ENCODE assay signal across 1 cellular context in the genomic region with DNA sequence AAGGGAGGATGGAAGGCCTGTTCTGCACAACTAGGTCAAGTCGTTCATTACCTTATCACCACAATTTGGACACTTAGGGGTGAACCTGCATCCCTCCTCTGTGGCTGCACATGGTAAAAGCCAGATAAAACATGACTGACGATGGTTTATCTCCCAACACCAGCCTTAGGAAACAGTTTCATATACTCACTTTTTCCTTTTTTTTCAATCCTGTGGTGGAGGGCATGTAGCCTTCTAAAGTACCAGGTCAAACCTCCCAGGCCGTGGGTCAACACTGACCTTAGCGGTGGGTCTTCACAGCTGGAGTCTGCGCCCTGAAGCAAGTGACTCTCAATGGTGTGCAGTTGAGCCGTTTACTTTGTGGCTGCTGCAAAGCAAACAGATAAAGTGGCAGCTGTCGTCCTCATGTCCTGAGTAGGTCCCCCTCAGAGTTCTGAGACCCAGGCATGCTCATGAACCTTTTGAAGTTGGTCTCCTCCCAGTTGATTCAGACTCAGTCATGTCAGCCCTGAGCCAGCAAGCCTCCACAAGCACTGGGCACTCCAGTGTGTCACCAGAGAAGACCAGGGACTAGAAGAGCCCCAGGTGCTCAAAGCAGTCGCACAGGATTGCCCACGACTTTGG.
A peak's percentile ranks its signal among the peaks of the same experiment; 100 is the strongest.
TF ChIP-seq lines count a peak whose summit lies in the region.

No MANE protein-coding gene starts in this region.

TF ChIP-seq in HepG2, 621 proteins besides CTCF, POLR2A, EP300 and RAD21 (continued from another document and continues in another):
- TF ChIP-seq, protein P1, sequence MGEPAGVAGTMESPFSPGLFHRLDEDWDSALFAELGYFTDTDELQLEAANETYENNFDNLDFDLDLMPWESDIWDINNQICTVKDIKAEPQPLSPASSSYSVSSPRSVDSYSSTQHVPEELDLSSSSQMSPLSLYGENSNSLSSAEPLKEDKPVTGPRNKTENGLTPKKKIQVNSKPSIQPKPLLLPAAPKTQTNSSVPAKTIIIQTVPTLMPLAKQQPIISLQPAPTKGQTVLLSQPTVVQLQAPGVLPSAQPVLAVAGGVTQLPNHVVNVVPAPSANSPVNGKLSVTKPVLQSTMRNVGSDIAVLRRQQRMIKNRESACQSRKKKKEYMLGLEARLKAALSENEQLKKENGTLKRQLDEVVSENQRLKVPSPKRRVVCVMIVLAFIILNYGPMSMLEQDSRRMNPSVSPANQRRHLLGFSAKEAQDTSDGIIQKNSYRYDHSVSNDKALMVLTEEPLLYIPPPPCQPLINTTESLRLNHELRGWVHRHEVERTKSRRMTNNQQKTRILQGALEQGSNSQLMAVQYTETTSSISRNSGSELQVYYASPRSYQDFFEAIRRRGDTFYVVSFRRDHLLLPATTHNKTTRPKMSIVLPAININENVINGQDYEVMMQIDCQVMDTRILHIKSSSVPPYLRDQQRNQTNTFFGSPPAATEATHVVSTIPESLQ (CRISPR knock-in tag; conservative IDR thresholded peaks at IDR 0.05) = no peak
- TF ChIP-seq ZNF230 (CRISPR knock-in tag; IDR thresholded peaks at IDR 0.05) (0 out of 2 replicates have a peak, but pooled peaks have one; percentile 42), MAF1 (CRISPR knock-in tag; IDR thresholded peaks at IDR 0.05; ENCODE audit: borderline replicate concordance) (0 out of 2 replicates have a peak, but pooled peaks have one; percentile 38), ZNF567 (CRISPR knock-in tag; IDR thresholded peaks at IDR 0.05; ENCODE audit: borderline replicate concordance) (no peak), FIP1L1 (IDR thresholded peaks at IDR 0.05; ENCODE audit: borderline replicate concordance, insufficient read depth, low read depth, low read length) (no peak), ZSCAN30 (CRISPR knock-in tag; IDR thresholded peaks at IDR 0.05) (no peak), RXRB (CRISPR knock-in tag; IDR thresholded peaks at IDR 0.05; ENCODE audit: borderline replicate concordance) (peak; percentile 89), ZNF547 (CRISPR knock-in tag; IDR thresholded peaks at IDR 0.05) (no peak), PAWR (CRISPR knock-in tag; IDR thresholded peaks at IDR 0.05; ENCODE audit: borderline replicate concordance) (no peak), FOXP1 (IDR thresholded peaks at IDR 0.05) (no peak), FOXP1 (CRISPR knock-in tag; IDR thresholded peaks at IDR 0.05) (peak; percentile 48), ZNF589 (CRISPR knock-in tag; conservative IDR thresholded peaks at IDR 0.05) (no peak), THYN1 (CRISPR knock-in tag; IDR thresholded peaks at IDR 0.05; ENCODE audit: borderline replicate concordance, low read depth) (no peak), ZFP82 (CRISPR knock-in tag; IDR thresholded peaks at IDR 0.05; ENCODE audit: borderline replicate concordance) (no peak), ZNF543 (CRISPR knock-in tag; IDR thresholded peaks at IDR 0.05) (peak; percentile 81; the same call in 1 of the 2 replicates), BRCA1 (CRISPR knock-in tag; IDR thresholded peaks at IDR 0.05) (0 out of 2 replicates have a peak, but pooled peaks have one; percentile 79), ZNF83 (CRISPR knock-in tag; IDR thresholded peaks at IDR 0.05; ENCODE audit: borderline replicate concordance) (no peak), IRX3 (CRISPR knock-in tag; IDR thresholded peaks at IDR 0.05; ENCODE audit: borderline replicate concordance, low read depth) (no peak), ATAD3A (CRISPR knock-in tag; IDR thresholded peaks at IDR 0.05) (no peak), ZNF138 (CRISPR knock-in tag; IDR thresholded peaks at IDR 0.05; ENCODE audit: low read depth) (no peak), SKI (IDR thresholded peaks at IDR 0.05; ENCODE audit: partially characterized antibody) (peak; percentile 59), ZNF282 (IDR thresholded peaks at IDR 0.05; ENCODE audit: partially characterized antibody) (no peak), RARA (CRISPR knock-in tag; IDR thresholded peaks at IDR 0.05) (peak; percentile 84), GFI1 (CRISPR knock-in tag; IDR thresholded peaks at IDR 0.05; ENCODE audit: borderline replicate concordance) (0 out of 2 replicates have a peak, but pooled peaks have one; percentile 15), ZNF644 (CRISPR knock-in tag; IDR thresholded peaks at IDR 0.05; ENCODE audit: low read depth) (peak; percentile 58; the same call in 1 of the 2 replicates), IKZF1 (IDR thresholded peaks at IDR 0.05) (no peak), FLYWCH1 (CRISPR knock-in tag; IDR thresholded peaks at IDR 0.05) (no peak), JARID2 (CRISPR knock-in tag; IDR thresholded peaks at IDR 0.05; ENCODE audit: insufficient replicate concordance) (no peak), XRCC5 (optimal IDR thresholded peaks at IDR 0.05; ENCODE audit: low read length) (peak; percentile 63), NONO (IDR thresholded peaks at IDR 0.05) (no peak), NONO (CRISPR knock-in tag; conservative IDR thresholded peaks at IDR 0.05) (no peak; the same call in 1 of the 2 replicates), NFKB2 (CRISPR knock-in tag; IDR thresholded peaks at IDR 0.05; ENCODE audit: borderline replicate concordance) (no peak; the same call in 1 of the 2 replicates)
- TF ChIP-seq, protein P2, sequence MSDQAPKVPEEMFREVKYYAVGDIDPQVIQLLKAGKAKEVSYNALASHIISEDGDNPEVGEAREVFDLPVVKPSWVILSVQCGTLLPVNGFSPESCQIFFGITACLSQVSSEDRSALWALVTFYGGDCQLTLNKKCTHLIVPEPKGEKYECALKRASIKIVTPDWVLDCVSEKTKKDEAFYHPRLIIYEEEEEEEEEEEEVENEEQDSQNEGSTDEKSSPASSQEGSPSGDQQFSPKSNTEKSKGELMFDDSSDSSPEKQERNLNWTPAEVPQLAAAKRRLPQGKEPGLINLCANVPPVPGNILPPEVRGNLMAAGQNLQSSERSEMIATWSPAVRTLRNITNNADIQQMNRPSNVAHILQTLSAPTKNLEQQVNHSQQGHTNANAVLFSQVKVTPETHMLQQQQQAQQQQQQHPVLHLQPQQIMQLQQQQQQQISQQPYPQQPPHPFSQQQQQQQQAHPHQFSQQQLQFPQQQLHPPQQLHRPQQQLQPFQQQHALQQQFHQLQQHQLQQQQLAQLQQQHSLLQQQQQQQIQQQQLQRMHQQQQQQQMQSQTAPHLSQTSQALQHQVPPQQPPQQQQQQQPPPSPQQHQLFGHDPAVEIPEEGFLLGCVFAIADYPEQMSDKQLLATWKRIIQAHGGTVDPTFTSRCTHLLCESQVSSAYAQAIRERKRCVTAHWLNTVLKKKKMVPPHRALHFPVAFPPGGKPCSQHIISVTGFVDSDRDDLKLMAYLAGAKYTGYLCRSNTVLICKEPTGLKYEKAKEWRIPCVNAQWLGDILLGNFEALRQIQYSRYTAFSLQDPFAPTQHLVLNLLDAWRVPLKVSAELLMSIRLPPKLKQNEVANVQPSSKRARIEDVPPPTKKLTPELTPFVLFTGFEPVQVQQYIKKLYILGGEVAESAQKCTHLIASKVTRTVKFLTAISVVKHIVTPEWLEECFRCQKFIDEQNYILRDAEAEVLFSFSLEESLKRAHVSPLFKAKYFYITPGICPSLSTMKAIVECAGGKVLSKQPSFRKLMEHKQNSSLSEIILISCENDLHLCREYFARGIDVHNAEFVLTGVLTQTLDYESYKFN (CRISPR knock-in tag; conservative IDR thresholded peaks at IDR 0.05) = peak; percentile 86
- TF ChIP-seq, protein P3, sequence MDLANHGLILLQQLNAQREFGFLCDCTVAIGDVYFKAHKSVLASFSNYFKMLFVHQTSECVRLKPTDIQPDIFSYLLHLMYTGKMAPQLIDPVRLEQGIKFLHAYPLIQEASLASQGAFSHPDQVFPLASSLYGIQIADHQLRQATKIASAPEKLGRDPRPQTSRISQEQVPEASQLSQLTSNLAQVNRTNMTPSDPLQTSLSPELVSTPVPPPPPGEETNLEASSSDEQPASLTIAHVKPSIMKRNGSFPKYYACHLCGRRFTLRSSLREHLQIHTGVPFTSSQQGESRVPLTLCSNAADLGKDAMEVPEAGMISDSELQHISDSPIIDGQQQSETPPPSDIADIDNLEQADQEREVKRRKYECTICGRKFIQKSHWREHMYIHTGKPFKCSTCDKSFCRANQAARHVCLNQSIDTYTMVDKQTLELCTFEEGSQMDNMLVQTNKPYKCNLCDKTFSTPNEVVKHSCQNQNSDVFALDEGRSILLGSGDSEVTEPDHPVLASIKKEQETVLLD (CRISPR knock-in tag; IDR thresholded peaks at IDR 0.05; ENCODE audit: low read depth) = no peak
- TF ChIP-seq, protein P4, sequence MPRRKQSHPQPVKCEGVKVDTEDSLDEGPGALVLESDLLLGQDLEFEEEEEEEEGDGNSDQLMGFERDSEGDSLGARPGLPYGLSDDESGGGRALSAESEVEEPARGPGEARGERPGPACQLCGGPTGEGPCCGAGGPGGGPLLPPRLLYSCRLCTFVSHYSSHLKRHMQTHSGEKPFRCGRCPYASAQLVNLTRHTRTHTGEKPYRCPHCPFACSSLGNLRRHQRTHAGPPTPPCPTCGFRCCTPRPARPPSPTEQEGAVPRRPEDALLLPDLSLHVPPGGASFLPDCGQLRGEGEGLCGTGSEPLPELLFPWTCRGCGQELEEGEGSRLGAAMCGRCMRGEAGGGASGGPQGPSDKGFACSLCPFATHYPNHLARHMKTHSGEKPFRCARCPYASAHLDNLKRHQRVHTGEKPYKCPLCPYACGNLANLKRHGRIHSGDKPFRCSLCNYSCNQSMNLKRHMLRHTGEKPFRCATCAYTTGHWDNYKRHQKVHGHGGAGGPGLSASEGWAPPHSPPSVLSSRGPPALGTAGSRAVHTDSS (CRISPR knock-in tag; conservative IDR thresholded peaks at IDR 0.05) = no peak
- TF ChIP-seq, protein P5, sequence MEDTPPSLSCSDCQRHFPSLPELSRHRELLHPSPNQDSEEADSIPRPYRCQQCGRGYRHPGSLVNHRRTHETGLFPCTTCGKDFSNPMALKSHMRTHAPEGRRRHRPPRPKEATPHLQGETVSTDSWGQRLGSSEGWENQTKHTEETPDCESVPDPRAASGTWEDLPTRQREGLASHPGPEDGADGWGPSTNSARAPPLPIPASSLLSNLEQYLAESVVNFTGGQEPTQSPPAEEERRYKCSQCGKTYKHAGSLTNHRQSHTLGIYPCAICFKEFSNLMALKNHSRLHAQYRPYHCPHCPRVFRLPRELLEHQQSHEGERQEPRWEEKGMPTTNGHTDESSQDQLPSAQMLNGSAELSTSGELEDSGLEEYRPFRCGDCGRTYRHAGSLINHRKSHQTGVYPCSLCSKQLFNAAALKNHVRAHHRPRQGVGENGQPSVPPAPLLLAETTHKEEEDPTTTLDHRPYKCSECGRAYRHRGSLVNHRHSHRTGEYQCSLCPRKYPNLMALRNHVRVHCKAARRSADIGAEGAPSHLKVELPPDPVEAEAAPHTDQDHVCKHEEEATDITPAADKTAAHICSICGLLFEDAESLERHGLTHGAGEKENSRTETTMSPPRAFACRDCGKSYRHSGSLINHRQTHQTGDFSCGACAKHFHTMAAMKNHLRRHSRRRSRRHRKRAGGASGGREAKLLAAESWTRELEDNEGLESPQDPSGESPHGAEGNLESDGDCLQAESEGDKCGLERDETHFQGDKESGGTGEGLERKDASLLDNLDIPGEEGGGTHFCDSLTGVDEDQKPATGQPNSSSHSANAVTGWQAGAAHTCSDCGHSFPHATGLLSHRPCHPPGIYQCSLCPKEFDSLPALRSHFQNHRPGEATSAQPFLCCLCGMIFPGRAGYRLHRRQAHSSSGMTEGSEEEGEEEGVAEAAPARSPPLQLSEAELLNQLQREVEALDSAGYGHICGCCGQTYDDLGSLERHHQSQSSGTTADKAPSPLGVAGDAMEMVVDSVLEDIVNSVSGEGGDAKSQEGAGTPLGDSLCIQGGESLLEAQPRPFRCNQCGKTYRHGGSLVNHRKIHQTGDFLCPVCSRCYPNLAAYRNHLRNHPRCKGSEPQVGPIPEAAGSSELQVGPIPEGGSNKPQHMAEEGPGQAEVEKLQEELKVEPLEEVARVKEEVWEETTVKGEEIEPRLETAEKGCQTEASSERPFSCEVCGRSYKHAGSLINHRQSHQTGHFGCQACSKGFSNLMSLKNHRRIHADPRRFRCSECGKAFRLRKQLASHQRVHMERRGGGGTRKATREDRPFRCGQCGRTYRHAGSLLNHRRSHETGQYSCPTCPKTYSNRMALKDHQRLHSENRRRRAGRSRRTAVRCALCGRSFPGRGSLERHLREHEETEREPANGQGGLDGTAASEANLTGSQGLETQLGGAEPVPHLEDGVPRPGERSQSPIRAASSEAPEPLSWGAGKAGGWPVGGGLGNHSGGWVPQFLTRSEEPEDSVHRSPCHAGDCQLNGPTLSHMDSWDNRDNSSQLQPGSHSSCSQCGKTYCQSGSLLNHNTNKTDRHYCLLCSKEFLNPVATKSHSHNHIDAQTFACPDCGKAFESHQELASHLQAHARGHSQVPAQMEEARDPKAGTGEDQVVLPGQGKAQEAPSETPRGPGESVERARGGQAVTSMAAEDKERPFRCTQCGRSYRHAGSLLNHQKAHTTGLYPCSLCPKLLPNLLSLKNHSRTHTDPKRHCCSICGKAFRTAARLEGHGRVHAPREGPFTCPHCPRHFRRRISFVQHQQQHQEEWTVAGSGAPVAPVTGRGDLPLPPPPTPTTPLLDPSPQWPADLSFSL (CRISPR knock-in tag; IDR thresholded peaks at IDR 0.05) = peak; percentile 37; the same call in 1 of the 2 replicates
- TF ChIP-seq, protein P6, sequence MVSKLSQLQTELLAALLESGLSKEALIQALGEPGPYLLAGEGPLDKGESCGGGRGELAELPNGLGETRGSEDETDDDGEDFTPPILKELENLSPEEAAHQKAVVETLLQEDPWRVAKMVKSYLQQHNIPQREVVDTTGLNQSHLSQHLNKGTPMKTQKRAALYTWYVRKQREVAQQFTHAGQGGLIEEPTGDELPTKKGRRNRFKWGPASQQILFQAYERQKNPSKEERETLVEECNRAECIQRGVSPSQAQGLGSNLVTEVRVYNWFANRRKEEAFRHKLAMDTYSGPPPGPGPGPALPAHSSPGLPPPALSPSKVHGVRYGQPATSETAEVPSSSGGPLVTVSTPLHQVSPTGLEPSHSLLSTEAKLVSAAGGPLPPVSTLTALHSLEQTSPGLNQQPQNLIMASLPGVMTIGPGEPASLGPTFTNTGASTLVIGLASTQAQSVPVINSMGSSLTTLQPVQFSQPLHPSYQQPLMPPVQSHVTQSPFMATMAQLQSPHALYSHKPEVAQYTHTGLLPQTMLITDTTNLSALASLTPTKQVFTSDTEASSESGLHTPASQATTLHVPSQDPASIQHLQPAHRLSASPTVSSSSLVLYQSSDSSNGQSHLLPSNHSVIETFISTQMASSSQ (IDR thresholded peaks at IDR 0.05; ENCODE audit: low read depth) = no peak
- TF ChIP-seq, protein P6 (CRISPR knock-in tag; IDR thresholded peaks at IDR 0.05; ENCODE audit: borderline replicate concordance) = peak; percentile 59; the same call in 1 of the 2 replicates
- TF ChIP-seq, protein P7, sequence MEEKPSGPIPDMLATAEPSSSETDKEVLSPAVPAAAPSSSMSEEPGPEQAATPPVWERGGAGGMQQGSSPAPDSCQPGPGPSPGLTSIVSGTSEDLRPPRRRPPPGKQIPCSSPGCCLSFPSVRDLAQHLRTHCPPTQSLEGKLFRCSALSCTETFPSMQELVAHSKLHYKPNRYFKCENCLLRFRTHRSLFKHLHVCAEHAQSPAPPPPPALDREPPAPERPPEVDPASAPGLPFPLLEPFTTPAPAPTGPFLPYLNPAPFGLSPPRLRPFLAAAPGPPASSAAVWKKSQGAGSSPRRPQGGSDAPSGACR (CRISPR knock-in tag; IDR thresholded peaks at IDR 0.05) = no peak
